ENCODE assay signal across 1 cellular context in genomic region chr11:64654439-64654838, GRCh38.
TF ChIP-seq lines count a peak whose summit lies in the region.

No MANE protein-coding gene starts in this region.

TF ChIP-seq in H1, 55 proteins besides CTCF, POLR2A, EP300 and RAD21 (continued from another document):
- TF ChIP-seq E2F6 (IDR thresholded peaks at IDR 0.05) (no peak), CBX8 (IDR thresholded peaks at IDR 0.05; ENCODE audit: borderline replicate concordance, low read depth, low read length) (no peak), TBP (IDR thresholded peaks at IDR 0.05; ENCODE audit: low read depth, low read length) (no peak), TCF12 (IDR thresholded peaks at IDR 0.05; ENCODE audit: low read depth, low read length) (no peak), CBX5 (IDR thresholded peaks at IDR 0.05; ENCODE audit: low read depth, low read length) (no peak), SIX5 (IDR thresholded peaks at IDR 0.05; ENCODE audit: low read depth, low read length) (no peak), NRF1 (IDR thresholded peaks at IDR 0.05; ENCODE audit: low read depth, low read length) (no peak)
